Comparison of ENCODE assay signal across 1 cellular context in genomic region chr2:237345891-237346640, GRCh38.
TF ChIP-seq lines count a peak whose summit lies in the region.

No MANE protein-coding gene starts in this region.

TF ChIP-seq in IMR-90, 13 proteins besides CTCF, POLR2A, EP300 and RAD21 (continued from another document):
- no peak for TF ChIP-seq USF2 (IDR thresholded peaks at IDR 0.05; ENCODE audit: low read depth, low read length)
TF ChIP-seq in IMR-90: peak in this region for 0.
